ENCODE assay signal across 1 cellular context in the genomic region with DNA sequence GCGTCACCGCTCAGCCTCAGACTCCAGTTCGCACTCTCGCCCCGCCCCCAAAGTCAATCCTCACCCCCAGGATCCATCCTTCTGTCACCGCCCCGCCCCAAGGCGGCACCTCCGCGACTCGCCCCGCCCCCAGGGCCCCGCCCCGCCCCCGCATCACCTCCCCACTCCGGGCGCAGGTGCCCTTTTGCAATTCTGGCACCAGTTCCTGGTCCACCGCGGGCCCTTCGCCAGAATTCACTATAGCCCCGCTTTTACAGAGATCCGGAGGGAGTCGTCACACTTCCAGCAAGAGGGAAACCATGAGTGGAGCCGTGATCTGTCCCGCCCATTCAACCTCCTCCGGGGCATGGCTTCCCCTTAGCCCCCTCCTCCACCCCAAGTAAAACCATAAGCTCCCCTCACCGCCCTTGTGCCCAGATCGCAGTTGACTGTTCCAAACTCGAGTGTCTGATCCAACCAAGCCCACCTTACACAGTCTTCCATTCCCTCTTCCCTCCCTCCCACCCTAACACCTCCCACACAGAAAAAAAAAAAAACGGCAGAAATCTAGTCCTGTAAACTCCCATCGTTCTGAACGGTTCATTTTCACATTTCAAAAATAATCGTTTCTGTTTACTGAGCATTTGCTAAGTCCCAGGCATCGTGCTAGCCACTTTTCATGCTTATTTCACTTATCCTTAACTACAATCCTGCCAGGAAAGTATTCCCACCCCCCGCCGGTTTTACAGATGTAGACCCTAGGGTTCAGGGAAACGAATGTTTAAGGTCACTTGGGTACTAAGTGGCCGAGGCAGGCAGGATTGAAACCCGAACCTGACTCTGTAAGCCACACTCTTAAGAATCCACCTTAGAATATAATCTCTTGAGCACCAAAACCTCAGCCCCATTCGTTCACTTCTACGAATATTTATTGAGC.
TF ChIP-seq lines count a peak whose summit lies in the region.

No MANE protein-coding gene starts in this region.

TF ChIP-seq in SK-N-SH treated with all-trans-retinoic acid at 6 μM for 48 hours, 23 proteins besides CTCF, POLR2A, EP300 and RAD21 (continued from another document):
- TF ChIP-seq, protein P1, sequence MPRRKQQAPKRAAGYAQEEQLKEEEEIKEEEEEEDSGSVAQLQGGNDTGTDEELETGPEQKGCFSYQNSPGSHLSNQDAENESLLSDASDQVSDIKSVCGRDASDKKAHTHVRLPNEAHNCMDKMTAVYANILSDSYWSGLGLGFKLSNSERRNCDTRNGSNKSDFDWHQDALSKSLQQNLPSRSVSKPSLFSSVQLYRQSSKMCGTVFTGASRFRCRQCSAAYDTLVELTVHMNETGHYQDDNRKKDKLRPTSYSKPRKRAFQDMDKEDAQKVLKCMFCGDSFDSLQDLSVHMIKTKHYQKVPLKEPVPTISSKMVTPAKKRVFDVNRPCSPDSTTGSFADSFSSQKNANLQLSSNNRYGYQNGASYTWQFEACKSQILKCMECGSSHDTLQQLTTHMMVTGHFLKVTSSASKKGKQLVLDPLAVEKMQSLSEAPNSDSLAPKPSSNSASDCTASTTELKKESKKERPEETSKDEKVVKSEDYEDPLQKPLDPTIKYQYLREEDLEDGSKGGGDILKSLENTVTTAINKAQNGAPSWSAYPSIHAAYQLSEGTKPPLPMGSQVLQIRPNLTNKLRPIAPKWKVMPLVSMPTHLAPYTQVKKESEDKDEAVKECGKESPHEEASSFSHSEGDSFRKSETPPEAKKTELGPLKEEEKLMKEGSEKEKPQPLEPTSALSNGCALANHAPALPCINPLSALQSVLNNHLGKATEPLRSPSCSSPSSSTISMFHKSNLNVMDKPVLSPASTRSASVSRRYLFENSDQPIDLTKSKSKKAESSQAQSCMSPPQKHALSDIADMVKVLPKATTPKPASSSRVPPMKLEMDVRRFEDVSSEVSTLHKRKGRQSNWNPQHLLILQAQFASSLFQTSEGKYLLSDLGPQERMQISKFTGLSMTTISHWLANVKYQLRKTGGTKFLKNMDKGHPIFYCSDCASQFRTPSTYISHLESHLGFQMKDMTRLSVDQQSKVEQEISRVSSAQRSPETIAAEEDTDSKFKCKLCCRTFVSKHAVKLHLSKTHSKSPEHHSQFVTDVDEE (CRISPR knock-in tag; IDR thresholded peaks at IDR 0.05) = no peak
- TF ChIP-seq ZFP30 (CRISPR knock-in tag; IDR thresholded peaks at IDR 0.05) = no peak
- no peak for TF ChIP-seq ZNF565 (CRISPR knock-in tag; conservative IDR thresholded peaks at IDR 0.05; ENCODE audit: low read depth)
- TF ChIP-seq RARB (CRISPR knock-in tag; IDR thresholded peaks at IDR 0.05) = no peak
- no peak for TF ChIP-seq BACH2 (CRISPR knock-in tag; IDR thresholded peaks at IDR 0.05; ENCODE audit: borderline replicate concordance)
- no peak for TF ChIP-seq SNAI2 (CRISPR knock-in tag; IDR thresholded peaks at IDR 0.05)
- no peak for TF ChIP-seq GLIS3 (CRISPR knock-in tag; IDR thresholded peaks at IDR 0.05)
- TF ChIP-seq ZNF8 (CRISPR knock-in tag; IDR thresholded peaks at IDR 0.05) = no peak
- TF ChIP-seq, protein P2, sequence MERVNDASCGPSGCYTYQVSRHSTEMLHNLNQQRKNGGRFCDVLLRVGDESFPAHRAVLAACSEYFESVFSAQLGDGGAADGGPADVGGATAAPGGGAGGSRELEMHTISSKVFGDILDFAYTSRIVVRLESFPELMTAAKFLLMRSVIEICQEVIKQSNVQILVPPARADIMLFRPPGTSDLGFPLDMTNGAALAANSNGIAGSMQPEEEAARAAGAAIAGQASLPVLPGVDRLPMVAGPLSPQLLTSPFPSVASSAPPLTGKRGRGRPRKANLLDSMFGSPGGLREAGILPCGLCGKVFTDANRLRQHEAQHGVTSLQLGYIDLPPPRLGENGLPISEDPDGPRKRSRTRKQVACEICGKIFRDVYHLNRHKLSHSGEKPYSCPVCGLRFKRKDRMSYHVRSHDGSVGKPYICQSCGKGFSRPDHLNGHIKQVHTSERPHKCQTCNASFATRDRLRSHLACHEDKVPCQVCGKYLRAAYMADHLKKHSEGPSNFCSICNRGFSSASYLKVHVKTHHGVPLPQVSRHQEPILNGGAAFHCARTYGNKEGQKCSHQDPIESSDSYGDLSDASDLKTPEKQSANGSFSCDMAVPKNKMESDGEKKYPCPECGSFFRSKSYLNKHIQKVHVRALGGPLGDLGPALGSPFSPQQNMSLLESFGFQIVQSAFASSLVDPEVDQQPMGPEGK (CRISPR knock-in tag; IDR thresholded peaks at IDR 0.05; ENCODE audit: borderline replicate concordance) = no peak
- no peak for TF ChIP-seq ISL1 (CRISPR knock-in tag; IDR thresholded peaks at IDR 0.05)
- TF ChIP-seq PPARA (CRISPR knock-in tag; IDR thresholded peaks at IDR 0.05; ENCODE audit: borderline replicate concordance) = no peak
